ENCODE assay signal across 19 cellular contexts in the genomic region with DNA sequence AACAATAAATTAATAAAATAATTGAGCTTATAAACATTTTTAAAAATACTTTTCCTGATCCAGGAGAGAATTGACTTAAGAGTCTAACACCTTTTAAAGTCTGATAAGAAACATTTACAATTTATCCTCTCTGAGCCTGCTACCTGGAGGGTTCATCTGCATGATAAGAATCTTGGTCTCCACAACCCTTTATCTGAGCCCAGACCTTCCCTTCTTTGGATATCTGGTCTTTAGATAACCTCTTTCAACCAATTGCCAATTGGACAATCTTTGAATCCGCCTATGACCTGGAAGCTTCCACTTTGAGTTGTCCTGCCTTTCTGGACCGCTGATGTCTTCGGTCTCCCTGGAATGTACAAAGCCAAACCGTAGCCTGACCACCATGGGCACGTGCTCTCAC.
"Had no signal": no experiment of that assay in that cellular context is flagged by ENCODE, and none has a peak within 500 bp of the region (broad histone marks: within the 10 kb centered on the region; RNA-seq: fewer than 3 reads in every experiment).

No MANE protein-coding gene starts in this region.

- H3K36me3 ChIP-seq: colonic mucosa, esophagus squamous epithelium, right lobe of liver, thoracic aorta, tibial nerve, upper lobe of left lung had no signal

- H3K27me3 ChIP-seq: colonic mucosa, esophagus squamous epithelium, right lobe of liver, tibial nerve, upper lobe of left lung had no signal

- H3K9ac ChIP-seq: parathyroid adenoma had no signal

- DNase-seq: esophagus squamous epithelium, naive B cell had no signal

- H3K4me1 ChIP-seq: colonic mucosa, esophagus squamous epithelium, parathyroid adenoma, right lobe of liver, tibial nerve, upper lobe of left lung had no signal

- H3K9me3 ChIP-seq: colonic mucosa, esophagus squamous epithelium, mucosa of descending colon, right lobe of liver, thoracic aorta, tibial nerve, upper lobe of left lung had no signal

- H2AFZ ChIP-seq: parathyroid adenoma had no signal

- H3K4me3 Mint-ChIP-seq: dendritic cell treated with granulocyte-macrophage colony-stimulating factor and Interleukin-4, amounts not matched to agents 40 ng/mL and 50 ng/mL, for 4 days; immature natural killer cell; memory B cell; mesothelial cell of epicardium; naive B cell; natural killer cell treated with Interleukin-12 subunit alpha and Interleukin-12 subunit beta and Interleukin-15 and Interleukin-18, amount 100 ng/mL, for 72 hours; neural crest cell; stimulated activated naive B cell treated with anti-CD40 and anti-IgM and Interleukin-4, amounts not matched to agents 10 μg/mL and 1 μg/mL and 100 μg/mL, for 72 hours; stimulated activated naive CD8-positive, alpha-beta T cell treated with anti-CD3 and anti-CD28 coated beads, Interleukin-15, Interleukin-2, amounts not matched to agents 100 ng/mL and 50 ng/mL, for 24 hours had no signal

- H3K4me3 ChIP-seq: colonic mucosa, esophagus squamous epithelium, lung, mucosa of descending colon, right lobe of liver, thoracic aorta, tibial nerve, upper lobe of left lung had no signal

- H3K27ac Mint-ChIP-seq: dendritic cell treated with granulocyte-macrophage colony-stimulating factor and Interleukin-4, amounts not matched to agents 40 ng/mL and 50 ng/mL, for 4 days; immature natural killer cell; memory B cell; mesothelial cell of epicardium; naive B cell; natural killer cell treated with Interleukin-12 subunit alpha and Interleukin-12 subunit beta and Interleukin-15 and Interleukin-18, amount 100 ng/mL, for 72 hours; progenitor cell of endocrine pancreas; stimulated activated naive B cell treated with anti-CD40 and anti-IgM and Interleukin-4, amounts not matched to agents 10 μg/mL and 1 μg/mL and 100 μg/mL, for 72 hours; stimulated activated naive CD8-positive, alpha-beta T cell treated with anti-CD3 and anti-CD28 coated beads, Interleukin-15, Interleukin-2, amounts not matched to agents 100 ng/mL and 50 ng/mL, for 24 hours had no signal

- H3K9me3 Mint-ChIP-seq: dendritic cell treated with granulocyte-macrophage colony-stimulating factor and Interleukin-4, amounts not matched to agents 40 ng/mL and 50 ng/mL, for 4 days; immature natural killer cell; memory B cell; mesothelial cell of epicardium; natural killer cell treated with Interleukin-12 subunit alpha and Interleukin-12 subunit beta and Interleukin-15 and Interleukin-18, amount 100 ng/mL, for 72 hours; neural crest cell; stimulated activated naive B cell treated with anti-CD40 and anti-IgM and Interleukin-4, amounts not matched to agents 10 μg/mL and 1 μg/mL and 100 μg/mL, for 72 hours; stimulated activated naive CD8-positive, alpha-beta T cell treated with anti-CD3 and anti-CD28 coated beads, Interleukin-15, Interleukin-2, amounts not matched to agents 100 ng/mL and 50 ng/mL, for 24 hours had no signal

- H3K36me3 Mint-ChIP-seq: immature natural killer cell; memory B cell; mesothelial cell of epicardium; naive B cell; natural killer cell treated with Interleukin-12 subunit alpha and Interleukin-12 subunit beta and Interleukin-15 and Interleukin-18, amount 100 ng/mL, for 72 hours; stimulated activated naive B cell treated with anti-CD40 and anti-IgM and Interleukin-4, amounts not matched to agents 10 μg/mL and 1 μg/mL and 100 μg/mL, for 72 hours had no signal

- H3K79me2 ChIP-seq: parathyroid adenoma had no signal

- H3K27ac ChIP-seq: colonic mucosa, esophagus squamous epithelium, parathyroid adenoma, right lobe of liver, thoracic aorta, tibial nerve, upper lobe of left lung had no signal

- H3K27me3 Mint-ChIP-seq: dendritic cell treated with granulocyte-macrophage colony-stimulating factor and Interleukin-4, amounts not matched to agents 40 ng/mL and 50 ng/mL, for 4 days; memory B cell; natural killer cell treated with Interleukin-12 subunit alpha and Interleukin-12 subunit beta and Interleukin-15 and Interleukin-18, amount 100 ng/mL, for 72 hours; stimulated activated naive CD8-positive, alpha-beta T cell treated with anti-CD3 and anti-CD28 coated beads, Interleukin-15, Interleukin-2, amounts not matched to agents 100 ng/mL and 50 ng/mL, for 24 hours had no signal

- H3K4me1 Mint-ChIP-seq: immature natural killer cell; memory B cell; mesothelial cell of epicardium; naive B cell; neural crest cell; stimulated activated naive B cell treated with anti-CD40 and anti-IgM and Interleukin-4, amounts not matched to agents 10 μg/mL and 1 μg/mL and 100 μg/mL, for 72 hours had no signal
